Comparison of ENCODE assay signal across 7 cellular contexts in the genomic region with DNA sequence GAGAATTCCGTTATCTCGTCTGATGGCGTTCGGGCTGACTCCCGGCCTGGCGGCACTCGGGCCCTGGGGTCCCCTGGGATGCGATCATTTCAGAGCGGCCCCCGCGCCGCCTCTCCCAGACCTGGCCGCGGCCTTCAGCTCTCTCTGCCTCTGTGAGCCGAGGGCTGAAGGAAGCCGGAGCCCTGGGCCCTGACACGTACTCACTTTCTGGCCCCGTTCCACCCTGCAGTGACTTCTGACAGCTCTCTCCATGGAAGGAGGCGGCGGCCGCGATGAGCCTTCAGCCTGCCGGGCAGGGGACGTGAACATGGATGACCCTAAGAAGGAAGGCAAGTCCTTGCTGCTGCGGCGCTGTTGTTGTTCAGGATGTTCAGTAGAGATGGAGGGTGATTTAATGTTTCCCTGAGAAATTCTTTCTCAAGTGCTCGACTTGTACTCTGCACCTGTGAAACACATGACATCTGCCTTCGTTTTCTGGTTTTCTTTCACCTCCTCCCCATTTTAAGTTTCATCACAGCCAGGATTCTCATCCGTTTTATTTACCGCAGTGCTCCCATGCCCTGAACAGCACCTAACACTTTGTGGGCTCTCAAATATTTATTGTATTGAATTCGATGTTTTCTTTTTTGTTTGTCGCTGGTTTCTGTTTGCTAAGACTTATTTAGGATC. TPM values are rescaled to one million over a fixed set of nuclear protein-coding genes. Genes with fewer than 3 reads are reported as not detected.
DNase-seq lines count a peak whose midpoint lies in the region; ATAC-seq and TF ChIP-seq lines count a peak whose summit lies in the region.

No MANE protein-coding gene starts in this region.

- no peak for TF ChIP-seq CTCF in NB4 (IDR thresholded peaks at IDR 0.05; ENCODE audit: low read depth, low read length)
- TF ChIP-seq CTCF in astrocyte of the cerebellum (IDR thresholded peaks at IDR 0.05; ENCODE audit: low read depth, low read length, missing control alignments), result no peak
- TF ChIP-seq CTCF in kidney epithelial cell (IDR thresholded peaks at IDR 0.05; ENCODE audit: insufficient read depth, low read length, poor library complexity, severe bottlenecking), result no peak
- TF ChIP-seq CTCF in suprapubic skin (IDR thresholded peaks at IDR 0.05), result no peak

- H3K4me1 ChIP-seq in suprapubic skin, result peaks cover 27% of the 10 kb centered on the region

- no peaks in the 10 kb centered on the region for H3K27me3 ChIP-seq in kidney epithelial cell (ENCODE audit: control insufficient read depth, insufficient read depth, low read length)
- no peaks in the 10 kb centered on the region for H3K27me3 ChIP-seq in suprapubic skin

- no peak overlapping the region for H3K27ac ChIP-seq in suprapubic skin

- TF ChIP-seq EP300 in suprapubic skin (IDR thresholded peaks at IDR 0.05), result no peak

- H3K4me3 ChIP-seq in NB4 (ENCODE audit: low read depth, low read length) (peak overlapping the region; percentile 68), astrocyte of the cerebellum (ENCODE audit: low read depth, low read length) (peak overlapping the region; percentile 74), kidney epithelial cell (ENCODE audit: low read depth, low read length) (peak overlapping the region; percentile 68), suprapubic skin (peak overlapping the region; percentile 64)

- DNase-seq in GM03348 (ENCODE audit: low spot score), result peak; percentile 51
- DNase-seq in NB4 (ENCODE audit: low read depth), result peak; percentile 66
- DNase-seq in astrocyte of the cerebellum (ENCODE audit: low read depth), result no peak
- no peak for DNase-seq in kidney epithelial cell (ENCODE audit: low read depth)
- DNase-seq in suprapubic skin (ENCODE audit: low spot score in 2 of 2), result no peak

- H3K36me3 ChIP-seq in kidney epithelial cell (ENCODE audit: control insufficient read depth, insufficient read depth, low read length) (no peaks in the 10 kb centered on the region), suprapubic skin (peaks cover 1% of the 10 kb centered on the region)

- in situ Hi-C loops in astrocyte of the cerebellum (cut with HindIII; ENCODE audit: low sequenced_read_pairs), result no loop called here

- ATAC-seq in GM21825 (IDR thresholded peaks at IDR 0.05; ENCODE audit: unreplicated experiment) (peak; percentile 14), GM19328 (IDR thresholded peaks at IDR 0.05; ENCODE audit: unreplicated experiment) (no peak)

- TF ChIP-seq POLR2A in NB4 (IDR thresholded peaks at IDR 0.05; ENCODE audit: extremely low read depth, insufficient read length) (no peak), suprapubic skin (IDR thresholded peaks at IDR 0.05) (no peak)

- WGBS in suprapubic skin, result 9% methylated on average over 16 of the region's 32 CpGs

- no peaks in the 10 kb centered on the region for H3K9me3 ChIP-seq in suprapubic skin

RNA-seq across cellular contexts. Expression of a gene that starts 0.6 kb away (rescaled TPM):
- 3.8 and 4.5 TPM in 2 replicates for total RNA-seq in kidney epithelial cell
- total RNA-seq in suprapubic skin, result 1 to 10 TPM in 3 of 4 donors, under 1 TPM in 1; 0.76 to 2.2 (median 1.8) TPM

RNA-seq across cellular contexts. Expression of a gene that starts 29.5 kb away (rescaled TPM):
- total RNA-seq in kidney epithelial cell, result 28.9 and 39.9 TPM in 2 replicates
- total RNA-seq in suprapubic skin, result 10 to 100 TPM; 18.6 to 42.6 (median 35.4) TPM

RNA-seq across cellular contexts. Expression of a gene that starts 34.1 kb away (rescaled TPM):
- total RNA-seq in kidney epithelial cell, result not detected in 2 replicates
- under 1 TPM in 3 of 4 donors, not detected in 1; 0.11 to 0.34 (median 0.34) TPM for total RNA-seq in suprapubic skin

RNA-seq across cellular contexts. Expression of a gene that starts 38.2 kb away (rescaled TPM):
- total RNA-seq in kidney epithelial cell, result 20.8 and 23.3 TPM in 2 replicates
- total RNA-seq in suprapubic skin, result 100 to 1,000 TPM in 1 of 4 donors, 10 to 100 TPM in 3; 28.3 to 109 (median 40.9) TPM

RNA-seq across cellular contexts. Expression of a gene that starts 47.2 kb away (rescaled TPM):
- total RNA-seq in kidney epithelial cell (13.8 and 27.9 TPM in 2 replicates), suprapubic skin (10 to 100 TPM in 2 of 4 donors, 1 to 10 TPM in 2; 3.9 to 13.4 (median 9.5) TPM)

Comparison
In these comparisons a context has a peak if more than half of its experiments do, and no peak if none do; other contexts are left out.
1. DNase-seq: peak in GM03348 (single experiment) and NB4 (single experiment); none in astrocyte of the cerebellum (single experiment), kidney epithelial cell (single experiment) and suprapubic skin (0 of 2).
2. Peak in every context shown above with its lines, with median percentiles within 50 percentile points of each other: H3K4me3 ChIP-seq.